Comparison of ENCODE assay signal across 17 cellular contexts in genomic region chr13:46582190-46582589, GRCh38. TPM values are rescaled to one million over a fixed set of nuclear protein-coding genes. Genes with fewer than 3 reads are reported as not detected.
DNase-seq lines count a peak whose midpoint lies in the region; ATAC-seq lines count a peak whose summit lies in the region.
"Had no signal": no experiment of that assay in that cellular context is flagged by ENCODE, and none has a peak within 500 bp of the region (broad histone marks: within the 10 kb centered on the region; RNA-seq: fewer than 3 reads in every experiment).

No MANE protein-coding gene starts in this region.

- no peaks in the 10 kb centered on the region for H3K27me3 ChIP-seq in BLaER1 treated with 17β-estradiol and CSF1 and Interleukin-3, amounts not matched to agents 10 nM and 100 nM

- peak; percentile 36 for ATAC-seq in sciatic nerve
- ATAC-seq in HG03280 (IDR thresholded peaks at IDR 0.05; ENCODE audit: unreplicated experiment): no peak

- peaks cover 14 to 99% (median 63%) of the 10 kb centered on the region in 11 experiments; a peak in 20 of 22 replicates for H4K20me1 ChIP-seq in BLaER1 treated with 17β-estradiol and CSF1 and Interleukin-3, amounts not matched to agents 10 nM and 100 nM

- in situ Hi-C loops in SK-MEL-5 (cut with HindIII; ENCODE audit: low pct_unique_long_range_greater_than_20kb, low sequenced_read_pairs): no loop called here

- H3K27ac ChIP-seq in BLaER1 treated with 17β-estradiol and CSF1 and Interleukin-3, amounts not matched to agents 10 nM and 100 nM: no peak overlapping the region

- H3K4me2 ChIP-seq in BLaER1 treated with 17β-estradiol and CSF1 and Interleukin-3, amounts not matched to agents 10 nM and 100 nM: peak overlapping the region in 7 of 11 experiments; percentile 8 to 90 (median 23); a peak in 4 of 22 replicates

- H3K4me3 ChIP-seq in BLaER1 treated with 17β-estradiol and CSF1 and Interleukin-3, amounts not matched to agents 10 nM and 100 nM: no peak overlapping the region
- H3K4me3 ChIP-seq: HAP-1 had no signal

- H3K36me3 ChIP-seq in BLaER1 treated with 17β-estradiol and CSF1 and Interleukin-3, amounts not matched to agents 10 nM and 100 nM: peaks cover 0 to 9% (median 0%) of the 10 kb centered on the region in 11 experiments; a peak in 4 of 22 replicates
- H3K36me3 ChIP-seq: HAP-1 had no signal

- intact Hi-C loops in sciatic nerve (cut with DNase I): no loop called here
- intact Hi-C loops in posterior vena cava (cut with DNase I): no loop called here

- H3K4me1 ChIP-seq in BLaER1 treated with 17β-estradiol and CSF1 and Interleukin-3, amounts not matched to agents 10 nM and 100 nM: peaks cover 71 to 99% (median 92%) of the 10 kb centered on the region in 10 experiments

- H3K9ac ChIP-seq in BLaER1 treated with 17β-estradiol and CSF1 and Interleukin-3, amounts not matched to agents 10 nM and 100 nM: no peak overlapping the region

- DNase-seq in SK-MEL-5 (ENCODE audit: low read depth, low spot score) (peak; percentile 63), foreskin melanocyte (peak; percentile 35), sciatic nerve (ENCODE audit: low spot score) (no peak), posterior vena cava (ENCODE audit: low spot score) (no peak)
- no peak for DNase-seq in activated CD4-positive, alpha-beta T cell treated with anti-CD3 and anti-CD28 coated beads, Interleukin-2, amount 50 U/mL, for 1 hour
- DNase-seq: Calu3; CD4-positive, alpha-beta T cell; CD8-positive, alpha-beta memory T cell; COR-L47; DMS53; DMS79 treated with DMSO at 0.1 percent for 48 hours; GF-D8; GOT3; HFFc6 had no signal

- no peaks in the 10 kb centered on the region for H3K9me3 ChIP-seq in BLaER1 treated with 17β-estradiol and CSF1 and Interleukin-3, amounts not matched to agents 10 nM and 100 nM (replicated peaks in 1 of 11)
- H3K9me3 ChIP-seq: HAP-1 had no signal

RNA-seq across cellular contexts. Expression of gene LRCH1, which starts 29.2 kb away (rescaled TPM):
- total RNA-seq in SK-MEL-5 (2014; rRNA removed; shearing (Covaris generic)): 7.3 and 8.7 TPM in 2 replicates
- 10.5 and 16.8 TPM in 2 replicates for polyA plus RNA-seq in SK-MEL-5 (2015; cell fraction: cytosol; rRNA removed)
- polyA plus RNA-seq in SK-MEL-5 (2015; cell fraction: nucleus; rRNA removed): 11.0 and 16.0 TPM in 2 replicates
- total RNA-seq in sciatic nerve (28.2 TPM), posterior vena cava (10 to 100 TPM; 22.5 to 31.4 TPM)

Comparison
In these comparisons a context has a peak if more than half of its experiments do, and no peak if none do; other contexts are left out.
1. DNase-seq: peak in SK-MEL-5 (single experiment) and foreskin melanocyte (single experiment); none in sciatic nerve (single experiment), activated CD4-positive, alpha-beta T cell treated with anti-CD3 and anti-CD28 coated beads, Interleukin-2, amount 50 U/mL, for 1 hour (single experiment) and posterior vena cava (single experiment).